ENCODE assay signal across 10 cellular contexts in the genomic region with DNA sequence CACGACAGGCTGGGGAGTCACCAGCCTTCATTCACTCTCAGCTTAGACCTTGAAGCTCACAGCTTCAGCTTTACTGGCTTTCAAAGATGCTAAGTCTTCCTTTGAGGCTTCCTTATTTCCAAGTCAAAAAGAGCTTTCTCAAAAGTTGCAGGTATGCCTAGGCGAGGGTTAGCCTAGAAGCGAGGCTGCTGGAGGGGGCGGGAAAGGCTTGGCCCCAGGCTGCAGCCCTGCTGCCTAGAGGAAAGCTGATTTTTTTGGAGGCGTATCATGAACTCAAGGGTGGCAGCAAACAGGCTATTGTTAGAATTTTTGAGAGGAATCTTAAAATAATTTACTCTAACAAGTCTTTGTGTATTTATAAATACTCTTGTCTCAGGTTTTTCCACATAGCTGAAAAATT.
"Had no signal": no experiment of that assay in that cellular context is flagged by ENCODE, and none has a peak within 500 bp of the region (broad histone marks: within the 10 kb centered on the region; RNA-seq: fewer than 3 reads in every experiment).

No MANE protein-coding gene starts in this region.

- H3K27me3 ChIP-seq: brain microvascular endothelial cell, foreskin keratinocyte had no signal

- H3K9me3 Mint-ChIP-seq: activated naive CD4-positive, alpha-beta T cell treated with anti-CD3 and anti-CD28 coated beads, Interleukin-2, amount 50 U/mL, for 24 hours; stimulated activated naive CD8-positive, alpha-beta T cell treated with anti-CD3 and anti-CD28 coated beads, Interleukin-15, amount 100 ng/mL, for 72 hours had no signal

- H3K36me3 ChIP-seq: brain microvascular endothelial cell had no signal

- H3K4me3 Mint-ChIP-seq: activated naive CD4-positive, alpha-beta T cell treated with anti-CD3 and anti-CD28 coated beads, Interleukin-2, amount 50 U/mL, for 24 hours; stimulated activated naive CD8-positive, alpha-beta T cell treated with anti-CD3 and anti-CD28 coated beads, Interleukin-15, amount 100 ng/mL, for 72 hours had no signal

- H3K27me3 Mint-ChIP-seq: activated naive CD4-positive, alpha-beta T cell treated with anti-CD3 and anti-CD28 coated beads, Interleukin-2, amount 50 U/mL, for 24 hours; stimulated activated naive CD8-positive, alpha-beta T cell treated with anti-CD3 and anti-CD28 coated beads, Interleukin-15, amount 100 ng/mL, for 72 hours had no signal

- ATAC-seq: foreskin keratinocyte; sciatic nerve; stimulated activated naive CD8-positive, alpha-beta T cell treated with anti-CD3 and anti-CD28 coated beads, Interleukin-15, amount 100 ng/mL, for 72 hours had no signal

- H3K36me3 Mint-ChIP-seq: activated naive CD4-positive, alpha-beta T cell treated with anti-CD3 and anti-CD28 coated beads, Interleukin-2, amount 50 U/mL, for 24 hours had no signal

- DNase-seq: cerebellar nuclear complex; effector memory CD4-positive, alpha-beta T cell; foreskin keratinocyte; glutamatergic neuron; hypothalamus; stimulated activated naive CD8-positive, alpha-beta T cell treated with anti-CD3 and anti-CD28 coated beads, Interleukin-15, amount 100 ng/mL, for 72 hours; T-helper 2 cell had no signal

- H3K27ac Mint-ChIP-seq: activated naive CD4-positive, alpha-beta T cell treated with anti-CD3 and anti-CD28 coated beads, Interleukin-2, amount 50 U/mL, for 24 hours had no signal

- H3K27ac ChIP-seq: brain microvascular endothelial cell, foreskin keratinocyte had no signal
